In the genomic region with DNA sequence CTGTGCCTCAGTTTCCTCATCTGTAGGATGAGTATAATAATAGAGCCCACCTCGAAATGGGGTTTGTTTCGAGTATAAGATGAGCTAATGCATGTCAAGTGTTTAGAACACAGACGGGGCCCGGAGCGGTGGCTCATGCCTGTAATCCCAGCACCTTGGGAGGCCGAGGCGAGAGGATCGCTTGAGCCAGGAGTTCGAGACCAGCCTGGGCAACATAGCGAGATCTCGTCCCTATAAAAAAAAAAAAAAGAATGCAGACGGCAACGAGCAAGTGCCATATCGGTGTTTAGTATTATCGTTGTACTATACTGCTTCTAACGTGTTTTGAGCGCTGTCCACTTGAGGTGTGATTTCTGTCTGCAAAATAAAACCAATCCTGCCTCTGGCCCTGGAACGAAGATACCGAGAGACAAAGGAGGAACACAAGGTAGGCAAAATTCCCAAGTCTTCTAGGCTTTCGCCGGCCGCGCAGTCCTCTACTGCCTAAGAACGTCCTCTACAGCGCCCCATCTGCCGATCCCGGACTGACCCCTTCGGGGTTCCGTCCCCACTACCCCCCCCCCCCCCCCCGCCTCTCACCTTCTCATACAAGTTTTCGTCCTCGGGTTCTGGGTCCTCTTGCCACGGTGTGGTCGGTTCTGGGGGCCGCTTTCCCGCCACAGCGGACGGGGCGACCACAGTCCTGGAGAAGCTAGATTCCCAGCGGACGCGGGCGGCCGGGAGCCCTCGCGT, we compare ENCODE assay signal across 8 cellular contexts. TPM values are rescaled to one million over a fixed set of nuclear protein-coding genes. Genes with fewer than 3 reads are reported as not detected.
DNase-seq lines count a peak whose midpoint lies in the region; ATAC-seq and TF ChIP-seq lines count a peak whose summit lies in the region.

No MANE protein-coding gene starts in this region.

- no peak overlapping the region for H2AFZ ChIP-seq in Karpas-422 (ENCODE audit: low read length)

- H4K20me1 ChIP-seq in DOHH2 (ENCODE audit: control insufficient read depth, insufficient read depth, low read depth, low read length): 0 out of 2 replicates have a peak, but pooled peaks cover 4% of the 10 kb centered on the region
- H4K20me1 ChIP-seq in Karpas-422 (ENCODE audit: insufficient read depth, low read depth, low read length): peaks cover 29% of the 10 kb centered on the region; the same call in 1 of the 2 replicates

- H3K9me3 ChIP-seq in DOHH2 (ENCODE audit: control insufficient read depth, insufficient read depth, low read length) (no peaks in the 10 kb centered on the region), Karpas-422 (ENCODE audit: low read length) (no peaks in the 10 kb centered on the region)

- H3F3A ChIP-seq in DOHH2 (ENCODE audit: control insufficient read depth, insufficient read depth): no peaks in the 10 kb centered on the region

- H3K36me3 Mint-ChIP-seq in activated CD4-positive, alpha-beta memory T cell treated with anti-CD3 and anti-CD28 coated beads for 36 hours: peaks cover 22% of the 10 kb centered on the region
- H3K36me3 Mint-ChIP-seq in nephron progenitor cell (ENCODE audit: low read depth): peaks cover 41% of the 10 kb centered on the region

- H3K4me2 ChIP-seq in DOHH2 (ENCODE audit: low read length): peak overlapping the region; percentile 77
- H3K4me2 ChIP-seq in Karpas-422 (ENCODE audit: low read depth, low read length, poor library complexity, severe bottlenecking): peak overlapping the region; percentile 79

- peak overlapping the region; percentile 100 for H3K27ac Mint-ChIP-seq in activated CD4-positive, alpha-beta memory T cell treated with anti-CD3 and anti-CD28 coated beads for 36 hours
- H3K27ac Mint-ChIP-seq in nephron progenitor cell: peak overlapping the region; percentile 96

- H3K79me2 ChIP-seq in DOHH2 (ENCODE audit: control insufficient read depth, low read length) (peaks cover 65% of the 10 kb centered on the region), Karpas-422 (ENCODE audit: low read length) (peaks cover 54% of the 10 kb centered on the region)

- peak; percentile 6 for ATAC-seq in GM21390 (IDR thresholded peaks at IDR 0.05; ENCODE audit: unreplicated experiment)

- no peaks in the 10 kb centered on the region for H3K9me3 Mint-ChIP-seq in activated CD4-positive, alpha-beta memory T cell treated with anti-CD3 and anti-CD28 coated beads for 36 hours
- H3K9me3 Mint-ChIP-seq in nephron progenitor cell: peaks cover 63% of the 10 kb centered on the region

- H3K4me3 ChIP-seq in DOHH2 (ENCODE audit: low read length): peak overlapping the region; percentile 91
- peak overlapping the region; percentile 85 for H3K4me3 ChIP-seq in Karpas-422 (ENCODE audit: low read length)
- peak overlapping the region; percentile 75 to 83 for H3K4me3 ChIP-seq in foreskin fibroblast (ENCODE audit: low read depth in 1 of 2, low read length in 2 of 2)

- peaks cover 27% of the 10 kb centered on the region for H3K4me1 Mint-ChIP-seq in activated CD4-positive, alpha-beta memory T cell treated with anti-CD3 and anti-CD28 coated beads for 36 hours (ENCODE audit: low read depth)
- peaks cover 24% of the 10 kb centered on the region for H3K4me1 Mint-ChIP-seq in nephron progenitor cell

- CTCF ChIA-PET in activated CD4-positive, alpha-beta memory T cell treated with anti-CD3 and anti-CD28 coated beads for 36 hours (lab: Charles Lee): interaction anchor here (1.0 to 2.0 kb wide), 6 partner anchors 10 to 380 kb away, joined by 3 to 8 read pairs (median 4); no protein-coding TSS in a partner anchor

- peak overlapping the region; percentile 83 for H3K9ac ChIP-seq in Karpas-422 (ENCODE audit: low read length)

- intact Hi-C loops in activated CD4-positive, alpha-beta memory T cell treated with anti-CD3 and anti-CD28 coated beads for 36 hours (cut with micrococcal nuclease): loop anchor here (1.0 to 10.0 kb wide), 5 partner anchors 15 to 511 kb away; a partner anchor contains a TSS

- TF ChIP-seq CTCF in DOHH2 (IDR thresholded peaks at IDR 0.05; ENCODE audit: low read depth, low read length, poor library complexity, severe bottlenecking): no peak
- TF ChIP-seq CTCF in foreskin fibroblast (IDR thresholded peaks at IDR 0.05; ENCODE audit: low read depth, low read length): no peak
- no peak for TF ChIP-seq CTCF in nephron progenitor cell (IDR thresholded peaks at IDR 0.05)

- peak overlapping the region; percentile 99 for H3K4me3 Mint-ChIP-seq in activated CD4-positive, alpha-beta memory T cell treated with anti-CD3 and anti-CD28 coated beads for 36 hours
- peak overlapping the region; percentile 98 for H3K4me3 Mint-ChIP-seq in nephron progenitor cell

- peaks cover 22% of the 10 kb centered on the region for H3K4me1 ChIP-seq in DOHH2 (ENCODE audit: control insufficient read depth, low read length)
- peaks cover 20% of the 10 kb centered on the region for H3K4me1 ChIP-seq in Karpas-422 (ENCODE audit: low read length)

- H3K9me2 ChIP-seq in DOHH2 (replicated peaks; ENCODE audit: control insufficient read depth, low read length): no peaks in the 10 kb centered on the region
- H3K9me2 ChIP-seq in Karpas-422 (replicated peaks; ENCODE audit: insufficient read depth, low read length): no peaks in the 10 kb centered on the region

- H3K36me3 ChIP-seq in DOHH2 (ENCODE audit: control insufficient read depth, low read length) (peaks cover 51% of the 10 kb centered on the region), Karpas-422 (ENCODE audit: insufficient read depth, low read length) (peaks cover 13% of the 10 kb centered on the region; the same call in 1 of the 2 replicates)

- H3K27me3 ChIP-seq in DOHH2 (ENCODE audit: control insufficient read depth, low read length): no peaks in the 10 kb centered on the region
- no peaks in the 10 kb centered on the region for H3K27me3 ChIP-seq in Karpas-422 (ENCODE audit: low read length)

- H3K27ac ChIP-seq in DOHH2 (ENCODE audit: low read depth, low read length) (peak overlapping the region; percentile 95), Karpas-422 (ENCODE audit: low read length) (peak overlapping the region; percentile 91)

- peak; percentile 74 for DNase-seq in Karpas-422
- peak; percentile 53 for DNase-seq in activated CD4-positive, alpha-beta memory T cell treated with anti-CD3 and anti-CD28 coated beads for 36 hours
- peak; percentile 26 to 69 for DNase-seq in foreskin fibroblast
- no peak for DNase-seq in nephron progenitor cell
- no peak for DNase-seq in dedifferentiated amniotic fluid mesenchymal stem cell (ENCODE audit: extremely low spot score)
- no peak for DNase-seq in NCI-H187 (lab: John Stamatoyannopoulos, UW)

- POLR2A ChIA-PET in activated CD4-positive, alpha-beta memory T cell treated with anti-CD3 and anti-CD28 coated beads for 36 hours (lab: Charles Lee): interaction anchor here (1.2 to 1.3 kb wide), 5 partner anchors 14 to 571 kb away, joined by 3 to 14 read pairs (median 7); a partner anchor contains a TSS

- no peaks in the 10 kb centered on the region for H3K27me3 Mint-ChIP-seq in activated CD4-positive, alpha-beta memory T cell treated with anti-CD3 and anti-CD28 coated beads for 36 hours
- H3K27me3 Mint-ChIP-seq in nephron progenitor cell (ENCODE audit: low read depth, poor library complexity): no peaks in the 10 kb centered on the region

RNA-seq across cellular contexts. Expression of a gene that starts 0.4 kb away (rescaled TPM):
- 122 and 154 TPM in 2 replicates for total RNA-seq in Karpas-422 (2014; rRNA removed; shearing (Covaris generic); ENCODE audit: low replicate concordance)
- total RNA-seq in activated CD4-positive, alpha-beta memory T cell treated with anti-CD3 and anti-CD28 coated beads for 36 hours: 10 to 100 TPM; 86.4 to 89.1 TPM

RNA-seq across cellular contexts. Expression of a gene that starts 1.0 kb away (rescaled TPM):
- total RNA-seq in Karpas-422 (2014; rRNA removed; shearing (Covaris generic); ENCODE audit: low replicate concordance): 32.5 and 47.0 TPM in 2 replicates
- 10 to 100 TPM; 61.0 to 62.3 TPM for total RNA-seq in activated CD4-positive, alpha-beta memory T cell treated with anti-CD3 and anti-CD28 coated beads for 36 hours

RNA-seq across cellular contexts. Expression of a gene that starts 49.6 kb away (rescaled TPM):
- total RNA-seq in Karpas-422 (2014; rRNA removed; shearing (Covaris generic); ENCODE audit: low replicate concordance): 178 and 214 TPM in 2 replicates
- 100 to 1,000 TPM; 266 to 278 TPM for total RNA-seq in activated CD4-positive, alpha-beta memory T cell treated with anti-CD3 and anti-CD28 coated beads for 36 hours

Comparison
In these comparisons a context has a peak if more than half of its experiments do, and no peak if none do; other contexts are left out.
1. DNase-seq: peak in Karpas-422 (single experiment), activated CD4-positive, alpha-beta memory T cell treated with anti-CD3 and anti-CD28 coated beads for 36 hours (single experiment) and foreskin fibroblast (2 of 2); none in nephron progenitor cell (single experiment), dedifferentiated amniotic fluid mesenchymal stem cell (single experiment) and NCI-H187 (0 of 2).
2. Peak in every context shown above with its lines, with median percentiles within 50 percentile points of each other: H3K4me3 ChIP-seq.